In genomic region chr13:59178344-59178743, GRCh38 we compare ENCODE assay signal across 13 cellular contexts.
DNase-seq lines count a peak whose midpoint lies in the region; ATAC-seq, FAIRE-seq and TF ChIP-seq lines count a peak whose summit lies in the region.
"Had no signal": no experiment of that assay in that cellular context is flagged by ENCODE, and none has a peak within 500 bp of the region (broad histone marks: within the 10 kb centered on the region; RNA-seq: fewer than 3 reads in every experiment).

No MANE protein-coding gene starts in this region.

- FAIRE-seq in GM12878 (lab: Jason Lieb, UNC) = no peak
- FAIRE-seq: GM18507, TTC549 had no signal

- WGBS in GM12878 (ENCODE audit: insufficient coverage, insufficient replicate concordance, low lambda C conversion rate, missing lambda C conversion rate) = 21% methylated on average over 2 of the region's 2 CpGs

- H2AFZ ChIP-seq in GM12878 (ENCODE audit: control insufficient read depth, low read depth, low read length) = no peak overlapping the region

- peak; percentile 29; the same call in 1 of the 2 replicates for TF ChIP-seq CTCF in LNCAP (IDR thresholded peaks at IDR 0.05)
- TF ChIP-seq CTCF in GM12878 (IDR thresholded peaks at IDR 0.05 in 2 of 3, conservative IDR thresholded peaks at IDR 0.05 in 1 of 3; ENCODE audit: control insufficient read depth in 2 of 3, extremely low read depth in 1 of 3, insufficient read depth in 1 of 3, low read depth in 3 of 3, low read length in 3 of 3) = peak in 2 of 3 experiments; percentile 4 to 22; a peak in 1 of 6 replicates

- no TSS peak for BruUV-seq in GM12878 (replicated peaks; lab: Mats Ljungman, UMichigan)

- H3K4me3 ChIP-seq in GM12878 = no peak overlapping the region
- H3K4me3 ChIP-seq: adrenal gland had no signal

- TF ChIP-seq POLR2A in GM12878 (IDR thresholded peaks at IDR 0.05; ENCODE audit: low read depth, low read length) = no peak

- H3K27ac ChIP-seq in GM12878 (ENCODE audit: control insufficient read depth, insufficient read depth) = no peak overlapping the region
- H3K27ac ChIP-seq: adrenal gland had no signal

- POLR2A ChIA-PET in GM12878 (lab: Charles Lee) = no interaction called here

- no peaks in the 10 kb centered on the region for H3K36me3 ChIP-seq in GM12878 (ENCODE audit: control insufficient read depth in 2 of 2, insufficient read depth in 2 of 2, low read length in 1 of 2)
- H3K36me3 ChIP-seq: adrenal gland had no signal

- no peaks in the 10 kb centered on the region for H3K27me3 ChIP-seq in GM12878 (replicated peaks in 1 of 2; ENCODE audit: control insufficient read depth in 2 of 2, insufficient read depth in 2 of 2, low read length in 1 of 2)
- H3K27me3 ChIP-seq: adrenal gland had no signal

- no peaks in the 10 kb centered on the region for H4K20me1 ChIP-seq in GM12878 (ENCODE audit: control insufficient read depth, insufficient read depth)

- RAD21 ChIA-PET in GM12878 (lab: Charles Lee; ENCODE audit: unreplicated experiment) = no interaction called here

- intact Hi-C loops in GM12878 (cut with micrococcal nuclease; ENCODE audit: unreplicated experiment) = no loop called here

- in situ Hi-C loops in GM12878 (cut with MboI) = no loop called here

- no peak overlapping the region for H3K9ac ChIP-seq in GM12878 (ENCODE audit: control insufficient read depth, insufficient read depth, low read length)

- no peak for TF ChIP-seq EP300 in GM12878 (IDR thresholded peaks at IDR 0.05; ENCODE audit: borderline replicate concordance in 1 of 2, control insufficient read depth in 1 of 2, low read depth in 2 of 2, low read length in 2 of 2)

- CTCF ChIA-PET in GM12878 (lab: Yijun Ruan, JAX) = interaction anchor here (0.9 to 1.4 kb wide), 2 partner anchors 57 to 1553 kb away, joined by 3 to 8 read pairs; no protein-coding TSS in a partner anchor

- no peaks in the 10 kb centered on the region for H3K4me1 ChIP-seq in GM12878 (ENCODE audit: control insufficient read depth, insufficient read depth, low read length)
- H3K4me1 ChIP-seq: adrenal gland had no signal

- TF ChIP-seq RAD21 in GM12878 (IDR thresholded peaks at IDR 0.05; ENCODE audit: insufficient read depth, low read depth, low read length) = no peak

- SMC1A ChIA-PET in GM12878 (lab: Charles Lee; ENCODE audit: uncharacterized antibody, unreplicated experiment) = interaction anchor here (0.8 to 0.9 kb wide), 2 partner anchors 203 to 1549 kb away, joined by 4 read pairs; no protein-coding TSS in a partner anchor

- H3K9me3 ChIP-seq in GM12878 (replicated peaks; ENCODE audit: control insufficient read depth, insufficient read depth, low read length) = no peaks in the 10 kb centered on the region
- H3K9me3 ChIP-seq: adrenal gland had no signal

- no peak for ATAC-seq in GM12878
- no peak for ATAC-seq in HG02973 (IDR thresholded peaks at IDR 0.05; ENCODE audit: unreplicated experiment)

- no peak overlapping the region for H3K4me2 ChIP-seq in GM12878 (ENCODE audit: control insufficient read depth, insufficient read depth)

- DNase-seq in COLO829 (ENCODE audit: low spot score) (peak; percentile 8), GM12878 (ENCODE audit: low read depth, low spot score) (no peak), myocyte (ENCODE audit: low read depth) (peak; percentile 1), NCI-H146 (lab: John Stamatoyannopoulos, UW) (no peak), NCI-H2227 treated with DMSO at 0.1 percent for 48 hours (lab: John Stamatoyannopoulos, UW) (no peak)
- DNase-seq: activated CD8-positive, alpha-beta memory T cell treated with anti-CD3 and anti-CD28 coated beads, Interleukin-2, amount 50 U/mL, for 48 hours; adrenal gland; hippocampal formation; Karpas-422 had no signal

- no peaks in the 10 kb centered on the region for H3K79me2 ChIP-seq in GM12878 (ENCODE audit: control insufficient read depth, insufficient read depth, low read length)

TF ChIP-seq in GM12878, 131 proteins besides CTCF, POLR2A, EP300 and RAD21:
- TF ChIP-seq BCLAF1 (IDR thresholded peaks at IDR 0.05) (no peak), SMARCA5 (IDR thresholded peaks at IDR 0.05) (no peak), E4F1 (IDR thresholded peaks at IDR 0.05; ENCODE audit: borderline replicate concordance, partially characterized antibody) (no peak), IRF5 (IDR thresholded peaks at IDR 0.05; ENCODE audit: borderline replicate concordance) (no peak), CHD1 (IDR thresholded peaks at IDR 0.05; ENCODE audit: low read depth, low read length) (no peak)

Comparison
In these comparisons a context has a peak if more than half of its experiments do, and no peak if none do; other contexts are left out.
1. DNase-seq: peak in COLO829 (single experiment) and myocyte (single experiment); none in GM12878 (single experiment), NCI-H146 (single experiment) and NCI-H2227 treated with DMSO at 0.1 percent for 48 hours (single experiment).